ENCODE assay signal across 12 cellular contexts in genomic region chr1:109504974-109505373, GRCh38. TPM values are rescaled to one million over a fixed set of nuclear protein-coding genes. Genes with fewer than 3 reads are reported as not detected.
"Had no signal": no experiment of that assay in that cellular context is flagged by ENCODE, and none has a peak within 500 bp of the region (broad histone marks: within the 10 kb centered on the region; RNA-seq: fewer than 3 reads in every experiment).

No MANE protein-coding gene starts in this region.

- H3K27ac Mint-ChIP-seq: stimulated activated memory B cell treated with anti-CD40 and anti-IgM and Interleukin-4, amounts not matched to agents 10 μg/mL and 1 μg/mL and 100 μg/mL, for 72 hours had no signal

- DNase-seq: activated CD4-positive, alpha-beta T cell treated with anti-CD3 and anti-CD28 coated beads, Interleukin-2, amount 50 U/mL, for 1 hour; activated CD4-positive, CD25-positive, alpha-beta regulatory T cell; activated CD8-positive, alpha-beta memory T cell treated with anti-CD3 and anti-CD28 coated beads, Interleukin-2, amount 50 U/mL, for 4 hours; adrenal gland; dorsolateral prefrontal cortex; posterior cingulate gyrus; retina; stimulated activated CD4-positive, alpha-beta T cell treated with anti-CD3 and anti-CD28 coated beads, Interleukin-12 subunit alpha, Interleukin-12 subunit beta, amount 100 ng/mL, for 4 hours; SW 1271 had no signal

- H3K4me3 Mint-ChIP-seq: stimulated activated memory B cell treated with anti-CD40 and anti-IgM and Interleukin-4, amounts not matched to agents 10 μg/mL and 1 μg/mL and 100 μg/mL, for 72 hours had no signal

- ATAC-seq: esophagus mucosa; stimulated activated memory B cell treated with anti-CD40 and anti-IgM and Interleukin-4, amounts not matched to agents 10 μg/mL and 1 μg/mL and 100 μg/mL, for 72 hours had no signal

- H3K9me3 Mint-ChIP-seq: stimulated activated memory B cell treated with anti-CD40 and anti-IgM and Interleukin-4, amounts not matched to agents 10 μg/mL and 1 μg/mL and 100 μg/mL, for 72 hours had no signal

RNA-seq across cellular contexts. Expression of gene GPR61, which starts 34.7 kb away (rescaled TPM):
- total RNA-seq: esophagus mucosa, subcutaneous adipose tissue had no signal

RNA-seq across cellular contexts. Expression of gene SYPL2, which starts 38.6 kb away (rescaled TPM):
- total RNA-seq: esophagus mucosa had no signal
